ENCODE assay signal across 24 cellular contexts in genomic region chr21:42203936-42204335, GRCh38. TPM values are rescaled to one million over a fixed set of nuclear protein-coding genes. Genes with fewer than 3 reads are reported as not detected.
DNase-seq lines count a peak whose midpoint lies in the region; ATAC-seq, FAIRE-seq and TF ChIP-seq lines count a peak whose summit lies in the region.
"Had no signal": no experiment of that assay in that cellular context is flagged by ENCODE, and none has a peak within 500 bp of the region (broad histone marks: within the 10 kb centered on the region; RNA-seq: fewer than 3 reads in every experiment).

No MANE protein-coding gene starts in this region.

- H3K27ac ChIP-seq in HepG2 (ENCODE audit: extremely low read length, insufficient read depth, low read length) (no peak overlapping the region), right lobe of liver (no peak overlapping the region), gastrocnemius medialis (no peak overlapping the region)
- no peak overlapping the region for H3K27ac ChIP-seq in CD4-positive, alpha-beta T cell (ENCODE audit: low read depth, low read length)
- H3K27ac ChIP-seq: BLaER1 treated with 17β-estradiol and CSF1 and Interleukin-3, amounts not matched to agents 10 nM and 100 nM; C4-2B had no signal

- no peak for TF ChIP-seq RAD21 in HepG2 (CRISPR knock-in tag; IDR thresholded peaks at IDR 0.05)

- in situ Hi-C loops in HepG2 (cut with HindIII; ENCODE audit: extremely low pct_ligation_motif_present, low pct_unique_long_range_greater_than_20kb) (no loop called here), gastrocnemius medialis (cut with MboI; ENCODE audit: low sequenced_read_pairs in 4 of 4) (loop anchor here in 1 of 4 donors (10.0 kb wide), 1 partner anchor 51 kb away; no protein-coding TSS in a partner anchor)

- H2AFZ ChIP-seq in HepG2 (ENCODE audit: low read length) = no peak overlapping the region

- TF ChIP-seq POLR2A in HepG2 (IDR thresholded peaks at IDR 0.05; ENCODE audit: insufficient read depth in 1 of 2, low read depth in 2 of 2, low read length in 2 of 2) (no peak), right lobe of liver (IDR thresholded peaks at IDR 0.05) (no peak), gastrocnemius medialis (IDR thresholded peaks at IDR 0.05) (no peak)

- intact Hi-C loops in HepG2 (cut with micrococcal nuclease; ENCODE audit: unreplicated experiment) = no loop called here
- intact Hi-C loops in right lobe of liver (cut with DNase I) = no loop called here
- intact Hi-C loops in gastrocnemius medialis (cut with DNase I; ENCODE audit: low total_unique reads) = no loop called here
- intact Hi-C loops in CD4-positive, alpha-beta T cell (cut with DNase I, micrococcal nuclease) = no loop called here

- H3K27me3 ChIP-seq in HepG2 (ENCODE audit: control insufficient read depth in 1 of 2, insufficient read depth in 2 of 2, low read length in 2 of 2) = peaks cover 0 to 13% of the 10 kb centered on the region in 2 experiments; a peak in 3 of 5 replicates
- no peaks in the 10 kb centered on the region for H3K27me3 ChIP-seq in right lobe of liver
- H3K27me3 ChIP-seq in gastrocnemius medialis = no peaks in the 10 kb centered on the region
- no peaks in the 10 kb centered on the region for H3K27me3 ChIP-seq in CD4-positive, alpha-beta T cell (ENCODE audit: control insufficient read depth, insufficient read depth, low read length)
- H3K27me3 ChIP-seq: BLaER1 treated with 17β-estradiol and CSF1 and Interleukin-3, amounts not matched to agents 10 nM and 100 nM had no signal

- H3K9me3 ChIP-seq in HepG2 (ENCODE audit: low read length) (no peaks in the 10 kb centered on the region), right lobe of liver (no peaks in the 10 kb centered on the region), gastrocnemius medialis (no peaks in the 10 kb centered on the region)
- no peaks in the 10 kb centered on the region for H3K9me3 ChIP-seq in CD4-positive, alpha-beta T cell (ENCODE audit: control insufficient read depth, low read length)
- H3K9me3 ChIP-seq: BLaER1 treated with 17β-estradiol and CSF1 and Interleukin-3, amounts not matched to agents 10 nM and 100 nM had no signal

- H3K79me2 ChIP-seq in HepG2 (ENCODE audit: insufficient read depth, low read length) = no peaks in the 10 kb centered on the region

- no peaks in the 10 kb centered on the region for H3K27me3 Mint-ChIP-seq in CD4-positive, alpha-beta T cell
- H3K27me3 Mint-ChIP-seq: B cell; CD4-positive, alpha-beta memory T cell; CD8-positive, alpha-beta memory T cell had no signal

- 0% methylated on average over 1 of the region's 1 CpG for WGBS in HepG2 (ENCODE audit: low lambda C conversion rate)
- WGBS in right lobe of liver (ENCODE audit: insufficient coverage, low coverage, low lambda C conversion rate, missing lambda C conversion rate) = 42% methylated on average over 1 of the region's 1 CpG

- H4K20me1 ChIP-seq in HepG2 (ENCODE audit: insufficient read depth, low read length) = no peaks in the 10 kb centered on the region
- H4K20me1 ChIP-seq: BLaER1 treated with 17β-estradiol and CSF1 and Interleukin-3, amounts not matched to agents 10 nM and 100 nM had no signal

- no TSS peak for BruUV-seq in HepG2 (replicated peaks; lab: Mats Ljungman, UMichigan)

- CTCF ChIA-PET in HepG2 (lab: Yijun Ruan, JAX; ENCODE audit: low intra/inter-chr PET ratio, low total read pairs) = no interaction called here
- CTCF ChIA-PET in CD4-positive, alpha-beta T cell (lab: Charles Lee) = no interaction called here

- H3K4me1 ChIP-seq in HepG2 (ENCODE audit: insufficient read depth, low read length) (peaks cover 6% of the 10 kb centered on the region; the same call in 1 of the 2 replicates), right lobe of liver (peaks cover 0 to 11% (median 3%) of the 10 kb centered on the region in 4 donors), gastrocnemius medialis (peaks cover 0 to 1% of the 10 kb centered on the region in 2 donors)

- no peak for ATAC-seq in HepG2
- ATAC-seq in right lobe of liver = no peak
- no peak for ATAC-seq in gastrocnemius medialis
- ATAC-seq in CD4-positive, alpha-beta T cell (ENCODE audit: poor library complexity) = no peak
- ATAC-seq: GM12878 had no signal

- no peak overlapping the region for H3K4me3 Mint-ChIP-seq in CD4-positive, alpha-beta T cell
- H3K4me3 Mint-ChIP-seq: B cell; CD4-positive, alpha-beta memory T cell; CD8-positive, alpha-beta memory T cell had no signal

- H3K9ac ChIP-seq in HepG2 (ENCODE audit: insufficient read depth, low read depth, low read length) = no peak overlapping the region
- H3K9ac ChIP-seq: BLaER1 treated with 17β-estradiol and CSF1 and Interleukin-3, amounts not matched to agents 10 nM and 100 nM had no signal

- no peaks in the 10 kb centered on the region for H3K9me3 Mint-ChIP-seq in CD4-positive, alpha-beta T cell
- H3K9me3 Mint-ChIP-seq: CD4-positive, alpha-beta memory T cell; CD8-positive, alpha-beta memory T cell had no signal

- no peak overlapping the region for H3K4me2 ChIP-seq in HepG2 (ENCODE audit: low read depth, low read length)
- H3K4me2 ChIP-seq: BLaER1 treated with 17β-estradiol and CSF1 and Interleukin-3, amounts not matched to agents 10 nM and 100 nM had no signal

- no peak for FAIRE-seq in HepG2 (lab: Jason Lieb, UNC)
- FAIRE-seq: A204.1, GM12892, GM18507 had no signal

- DNase-seq in HepG2 (ENCODE audit: low spot score) (no peak), right lobe of liver (no peak), dermis microvascular lymphatic vessel endothelial cell (ENCODE audit: low read depth in 2 of 2) (peak; percentile 58 to 90), gastrocnemius medialis (no peak)
- no peak for DNase-seq in CD4-positive, alpha-beta T cell
- DNase-seq: 8988T; AML-193; CD4-positive, alpha-beta memory T cell; CD8-positive, alpha-beta memory T cell; COR-L47; DMS 273 treated with DMSO at 0.1 percent for 48 hours; DMS153; DMS53; DMS79; DND-41; EL; GDM1 had no signal

- peaks cover 37% of the 10 kb centered on the region for H3K4me1 Mint-ChIP-seq in CD4-positive, alpha-beta T cell (ENCODE audit: low read depth)

- H3K36me3 ChIP-seq in HepG2 (replicated peaks in 1 of 2; ENCODE audit: control insufficient read depth in 1 of 2, insufficient read depth in 2 of 2, low read length in 2 of 2) (no peaks in the 10 kb centered on the region), right lobe of liver (no peaks in the 10 kb centered on the region), gastrocnemius medialis (no peaks in the 10 kb centered on the region)
- H3K36me3 ChIP-seq: BLaER1 treated with 17β-estradiol and CSF1 and Interleukin-3, amounts not matched to agents 10 nM and 100 nM had no signal

- H3K27ac Mint-ChIP-seq in CD4-positive, alpha-beta T cell = no peak overlapping the region
- H3K27ac Mint-ChIP-seq: B cell; CD4-positive, alpha-beta memory T cell had no signal

- H3K36me3 Mint-ChIP-seq in CD4-positive, alpha-beta T cell (ENCODE audit: low read depth) = no peaks in the 10 kb centered on the region
- H3K36me3 Mint-ChIP-seq: CD4-positive, alpha-beta memory T cell; CD8-positive, alpha-beta memory T cell had no signal

- TF ChIP-seq CTCF in HepG2 (CRISPR knock-in tag; IDR thresholded peaks at IDR 0.05) (no peak), right lobe of liver (IDR thresholded peaks at IDR 0.05) (no peak), gastrocnemius medialis (IDR thresholded peaks at IDR 0.05 in 4 of 5, conservative IDR thresholded peaks at IDR 0.05 in 1 of 5) (no peak)
- no peak for TF ChIP-seq CTCF in CD4-positive, alpha-beta T cell (IDR thresholded peaks at IDR 0.05)

- TF ChIP-seq EP300 in HepG2 (IDR thresholded peaks at IDR 0.05; ENCODE audit: low read depth in 2 of 2, low read length in 2 of 2) (no peak), HepG2 (CRISPR knock-in tag; IDR thresholded peaks at IDR 0.05; ENCODE audit: borderline replicate concordance) (no peak)

- H3K4me3 ChIP-seq in HepG2 (replicated peaks in 1 of 3; ENCODE audit: insufficient read depth in 1 of 3, low read depth in 2 of 3, low read length in 3 of 3) = no peak overlapping the region
- no peak overlapping the region for H3K4me3 ChIP-seq in right lobe of liver
- no peak overlapping the region for H3K4me3 ChIP-seq in gastrocnemius medialis
- H3K4me3 ChIP-seq: BLaER1 treated with 17β-estradiol and CSF1 and Interleukin-3, amounts not matched to agents 10 nM and 100 nM; GM12878 had no signal

- POLR2A ChIA-PET in HepG2 (lab: Yijun Ruan, JAX) = no interaction called here
- POLR2A ChIA-PET in CD4-positive, alpha-beta T cell (lab: Charles Lee) = no interaction called here

TF ChIP-seq in HepG2, 621 proteins besides CTCF, POLR2A, EP300 and RAD21 (continues in another document):
- TF ChIP-seq RBM22 (optimal IDR thresholded peaks at IDR 0.05; ENCODE audit: low read length) (no peak), NCOA5 (CRISPR knock-in tag; IDR thresholded peaks at IDR 0.05) (no peak)

RNA-seq across cellular contexts. Expression of gene ABCG1, which starts 15.0 kb away (rescaled TPM):
- total RNA-seq in HepG2 (2016; rRNA removed; fragmentation: Illumina TruSeq; extraction: Trizol) = not detected in 2 replicates
- total RNA-seq in HepG2 (2016; cell fraction: cytosol; rRNA removed; fragmentation: Illumina TruSeq; extraction: Trizol; ENCODE audit: low read depth) = not detected in 2 replicates
- not detected in 2 replicates for total RNA-seq in HepG2 (2016; cell fraction: insoluble cytoplasmic fraction; rRNA removed; fragmentation: Illumina TruSeq; extraction: Trizol)
- total RNA-seq in HepG2 (2016; cell fraction: membrane; rRNA removed; fragmentation: Illumina TruSeq; extraction: Trizol) = not detected in 2 replicates
- total RNA-seq in HepG2 (2016; cell fraction: nucleus; rRNA removed; fragmentation: Illumina TruSeq; extraction: Trizol) = not detected in 2 replicates
- polyA plus RNA-seq in HepG2 (2011; rRNA removed) = 0.04 and 0.10 TPM in 2 replicates
- 0.08 TPM in 2 replicates for polyA plus RNA-seq in HepG2 (2011; cell fraction: cytosol; rRNA removed)
- 0.06 and 0.12 TPM in 2 replicates for polyA plus RNA-seq in HepG2 (2011; cell fraction: nucleus; rRNA removed)
- 0.09 TPM in 1 of 2 replicates, not detected in the other for polyA plus RNA-seq in HepG2 (2012)
- not detected in 2 replicates for polyA plus RNA-seq in HepG2 (2016; cell fraction: cytosol; fragmentation: Illumina TruSeq; extraction: Trizol; ENCODE audit: low read depth)
- not detected in 2 replicates for polyA plus RNA-seq in HepG2 (2016; cell fraction: insoluble cytoplasmic fraction; fragmentation: Illumina TruSeq; extraction: Trizol; ENCODE audit: low read depth)
- not detected in 2 replicates for polyA plus RNA-seq in HepG2 (2016; cell fraction: membrane; fragmentation: Illumina TruSeq; extraction: Trizol; ENCODE audit: low read depth)
- polyA plus RNA-seq in HepG2 (2016; cell fraction: nucleus; fragmentation: Illumina TruSeq; extraction: Trizol; ENCODE audit: insufficient read depth, low read depth) = not detected in 2 replicates
- 0.10 and 7.4 TPM in 2 replicates for polyA minus RNA-seq in HepG2 (2011; rRNA and poly(A)+ RNA removed; ENCODE audit: low replicate concordance)
- 0.97 TPM in 1 of 2 replicates, not detected in the other for polyA minus RNA-seq in HepG2 (2011; cell fraction: cytosol; rRNA and poly(A)+ RNA removed)
- not detected in 2 replicates for polyA minus RNA-seq in HepG2 (2011; cell fraction: nucleus; rRNA and poly(A)+ RNA removed)
- total RNA-seq in right lobe of liver = 1 to 10 TPM; 3.3 to 9.8 (median 4.8) TPM
- 62.9 and 141 TPM in 2 replicates for total RNA-seq in dermis microvascular lymphatic vessel endothelial cell
- total RNA-seq in gastrocnemius medialis = 10 to 100 TPM in 2 of 4 donors, 1 to 10 TPM in 2; 3.4 to 43.3 (median 10.3) TPM
- total RNA-seq in CD4-positive, alpha-beta T cell = 100 to 1,000 TPM; 109 to 116 TPM

Comparison
In these comparisons a context has a peak if more than half of its experiments do, and no peak if none do; other contexts are left out.
1. DNase-seq: peak in dermis microvascular lymphatic vessel endothelial cell (2 of 2); none in HepG2 (single experiment), right lobe of liver (0 of 3), gastrocnemius medialis (0 of 2) and CD4-positive, alpha-beta T cell (0 of 10).